1 cellular context compared by ENCODE assay signal in the genomic region with DNA sequence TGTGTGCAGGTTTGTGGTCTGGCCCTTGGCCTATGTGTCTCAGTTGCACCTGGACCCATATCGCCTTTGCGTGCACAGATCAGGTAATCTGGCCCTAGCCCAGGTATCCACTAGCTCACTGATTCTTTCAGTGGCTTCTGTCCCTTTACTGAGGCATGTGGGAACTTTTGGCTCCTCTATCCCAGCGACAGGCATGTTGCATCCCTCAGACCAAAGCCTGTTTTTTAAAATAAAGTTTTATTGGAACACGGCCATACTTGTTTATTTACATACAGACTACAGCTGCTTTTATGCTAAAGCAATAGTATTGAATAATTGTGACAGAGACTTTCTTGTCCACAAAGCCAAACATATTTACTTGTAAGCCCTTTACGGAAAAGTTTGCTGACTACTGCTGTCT.
TF ChIP-seq lines count a peak whose summit lies in the region.

No MANE protein-coding gene starts in this region.

TF ChIP-seq in K562, 482 proteins besides CTCF, POLR2A, EP300 and RAD21 (continued from another document):
- TF ChIP-seq, protein P1, sequence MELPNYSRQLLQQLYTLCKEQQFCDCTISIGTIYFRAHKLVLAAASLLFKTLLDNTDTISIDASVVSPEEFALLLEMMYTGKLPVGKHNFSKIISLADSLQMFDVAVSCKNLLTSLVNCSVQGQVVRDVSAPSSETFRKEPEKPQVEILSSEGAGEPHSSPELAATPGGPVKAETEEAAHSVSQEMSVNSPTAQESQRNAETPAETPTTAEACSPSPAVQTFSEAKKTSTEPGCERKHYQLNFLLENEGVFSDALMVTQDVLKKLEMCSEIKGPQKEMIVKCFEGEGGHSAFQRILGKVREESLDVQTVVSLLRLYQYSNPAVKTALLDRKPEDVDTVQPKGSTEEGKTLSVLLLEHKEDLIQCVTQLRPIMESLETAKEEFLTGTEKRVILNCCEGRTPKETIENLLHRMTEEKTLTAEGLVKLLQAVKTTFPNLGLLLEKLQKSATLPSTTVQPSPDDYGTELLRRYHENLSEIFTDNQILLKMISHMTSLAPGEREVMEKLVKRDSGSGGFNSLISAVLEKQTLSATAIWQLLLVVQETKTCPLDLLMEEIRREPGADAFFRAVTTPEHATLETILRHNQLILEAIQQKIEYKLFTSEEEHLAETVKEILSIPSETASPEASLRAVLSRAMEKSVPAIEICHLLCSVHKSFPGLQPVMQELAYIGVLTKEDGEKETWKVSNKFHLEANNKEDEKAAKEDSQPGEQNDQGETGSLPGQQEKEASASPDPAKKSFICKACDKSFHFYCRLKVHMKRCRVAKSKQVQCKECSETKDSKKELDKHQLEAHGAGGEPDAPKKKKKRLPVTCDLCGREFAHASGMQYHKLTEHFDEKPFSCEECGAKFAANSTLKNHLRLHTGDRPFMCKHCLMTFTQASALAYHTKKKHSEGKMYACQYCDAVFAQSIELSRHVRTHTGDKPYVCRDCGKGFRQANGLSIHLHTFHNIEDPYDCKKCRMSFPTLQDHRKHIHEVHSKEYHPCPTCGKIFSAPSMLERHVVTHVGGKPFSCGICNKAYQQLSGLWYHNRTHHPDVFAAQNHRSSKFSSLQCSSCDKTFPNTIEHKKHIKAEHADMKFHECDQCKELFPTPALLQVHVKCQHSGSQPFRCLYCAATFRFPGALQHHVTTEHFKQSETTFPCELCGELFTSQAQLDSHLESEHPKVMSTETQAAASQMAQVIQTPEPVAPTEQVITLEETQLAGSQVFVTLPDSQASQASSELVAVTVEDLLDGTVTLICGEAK (IDR thresholded peaks at IDR 0.05) = peak; percentile 70
- TF ChIP-seq, protein P1 (CRISPR knock-in tag; IDR thresholded peaks at IDR 0.05) = no peak
TF ChIP-seq in K562: peak in this region for 1.
